In the genomic region with DNA sequence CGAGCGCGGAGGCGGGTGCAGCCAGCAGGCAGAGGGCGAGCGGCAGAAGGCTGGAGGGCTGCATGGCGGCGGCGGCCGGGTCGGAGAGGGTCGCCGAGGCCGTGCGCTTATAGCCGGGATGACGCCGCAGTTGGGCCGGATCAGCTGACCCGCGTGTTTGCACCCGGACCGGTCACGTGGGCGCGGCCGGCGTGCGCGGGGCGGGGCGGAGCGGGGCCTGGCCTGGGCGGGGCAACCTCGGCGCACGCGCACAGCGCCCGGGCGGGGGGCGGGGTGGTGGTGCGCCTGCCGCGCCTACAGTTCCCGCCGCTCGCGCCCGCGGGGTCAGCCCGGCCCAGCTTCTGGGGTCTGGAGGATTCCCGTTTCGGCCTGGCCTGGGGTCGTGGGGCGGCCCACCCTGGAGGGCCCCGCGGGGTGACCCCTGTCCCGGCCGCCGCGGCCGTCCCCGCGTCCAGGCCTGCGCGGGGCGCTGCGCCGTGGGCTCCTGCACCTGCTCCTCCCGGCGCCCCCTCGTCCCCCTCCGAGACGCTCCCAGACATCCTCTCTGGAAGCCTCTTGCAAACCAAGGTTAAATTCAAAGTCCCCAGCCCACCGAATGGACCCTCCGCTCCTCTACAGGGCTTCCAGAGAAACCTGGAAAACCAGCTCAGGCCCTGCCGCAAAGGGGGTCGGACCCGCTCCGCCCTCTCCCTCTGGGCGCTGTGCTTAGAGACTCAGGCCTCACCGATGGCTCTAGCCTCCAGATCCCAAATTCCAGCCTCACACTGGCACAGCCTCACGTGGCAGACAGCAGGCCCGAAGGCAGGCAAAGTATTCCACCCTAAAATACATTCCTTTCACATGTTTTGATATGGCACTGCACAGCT, we compare ENCODE assay signal across 8 cellular contexts. TPM values are rescaled to one million over a fixed set of nuclear protein-coding genes. Genes with fewer than 3 reads are reported as not detected.
DNase-seq lines count a peak whose midpoint lies in the region; ATAC-seq and TF ChIP-seq lines count a peak whose summit lies in the region.

A gene (minus strand): TSS at position 132 of the 866 bp plus-strand sequence. CDS start 68 bp downstream, at position 64.

- peak within 1 kb of the TSS; percentile 98 for H4K8ac ChIP-seq in trophoblast cell (ENCODE audit: low read depth, low read length)

- no peaks in the 10 kb centered on the region for H3K9me3 ChIP-seq in SU-DHL-6 (ENCODE audit: insufficient read depth, low read length)
- peaks cover 2% of the 10 kb centered on the region for H3K9me3 ChIP-seq in trophoblast cell (ENCODE audit: insufficient read depth, low read depth, low read length)
- no peaks in the 10 kb centered on the region for H3K9me3 ChIP-seq in tibial artery

- no peaks in the 10 kb centered on the region for H3F3A ChIP-seq in SU-DHL-6 (ENCODE audit: insufficient read depth)

- peak within 1 kb of the TSS; percentile 83 for H3K27ac Mint-ChIP-seq in activated naive CD8-positive, alpha-beta T cell treated with anti-CD3 and anti-CD28 coated beads for 36 hours

- DNase-seq in EL = peak; percentile 80
- DNase-seq in LHCN-M2 (ENCODE audit: low read depth) = peak; percentile 76
- DNase-seq in activated naive CD8-positive, alpha-beta T cell treated with anti-CD3 and anti-CD28 coated beads for 36 hours = peak; percentile 91
- DNase-seq in Right ventricle myocardium superior = peak; percentile 95
- peak; percentile 55 to 83 for DNase-seq in trophoblast cell
- DNase-seq in tibial artery = peak; percentile 86 to 94

- H3K4me1 ChIP-seq in trophoblast cell (ENCODE audit: control insufficient read depth in 1 of 2, insufficient read depth in 2 of 2, low read length in 2 of 2) (peaks cover 21 to 22% of the 10 kb centered on the region in 2 experiments), tibial artery (peaks cover 0 to 51% (median 43%) of the 10 kb centered on the region in 4 donors)

- H4K91ac ChIP-seq in trophoblast cell (ENCODE audit: low read depth, low read length) = peak within 1 kb of the TSS; percentile 92

- H2BK5ac ChIP-seq in trophoblast cell (ENCODE audit: low read depth, low read length, poor library complexity) = peak within 1 kb of the TSS; percentile 69

- peak within 1 kb of the TSS; percentile 67 for H2AK5ac ChIP-seq in trophoblast cell (ENCODE audit: low read length)

- peaks cover 20% of the 10 kb centered on the region for H3K4me1 Mint-ChIP-seq in activated naive CD8-positive, alpha-beta T cell treated with anti-CD3 and anti-CD28 coated beads for 36 hours

- TF ChIP-seq CTCF in SU-DHL-6 (IDR thresholded peaks at IDR 0.05; ENCODE audit: insufficient read depth, low read length, poor library complexity, severe bottlenecking) (peak; percentile 35), tibial artery (IDR thresholded peaks at IDR 0.05) (no peak)

- H3K4me3 Mint-ChIP-seq in activated naive CD8-positive, alpha-beta T cell treated with anti-CD3 and anti-CD28 coated beads for 36 hours = peak within 1 kb of the TSS; percentile 88

- peak within 1 kb of the TSS; percentile 74 for H3K9ac ChIP-seq in SU-DHL-6 (ENCODE audit: low read length)
- H3K9ac ChIP-seq in trophoblast cell (ENCODE audit: low read length) = peak within 1 kb of the TSS; percentile 67

- H3K9me2 ChIP-seq in SU-DHL-6 (replicated peaks; ENCODE audit: insufficient read depth, low read length) = no peaks in the 10 kb centered on the region

- peak within 1 kb of the TSS; percentile 93 for H2AFZ ChIP-seq in SU-DHL-6 (ENCODE audit: low read depth, low read length, severe bottlenecking)
- H2AFZ ChIP-seq in trophoblast cell (ENCODE audit: insufficient read depth, low read length, poor library complexity) = peak within 1 kb of the TSS; percentile 95

- ATAC-seq in GM21717 (IDR thresholded peaks at IDR 0.05; ENCODE audit: unreplicated experiment) (peak; percentile 56), Right ventricle myocardium superior (ENCODE audit: poor library complexity) (peak; percentile 83)

- H3K36me3 ChIP-seq in SU-DHL-6 (ENCODE audit: low read length) (no peaks in the 10 kb centered on the region), trophoblast cell (ENCODE audit: control insufficient read depth in 1 of 2, insufficient read depth in 2 of 2, low read length in 2 of 2) (peaks cover 19 to 20% of the 10 kb centered on the region in 2 experiments), tibial artery (peaks cover 9 to 27% (median 9%) of the 10 kb centered on the region in 3 donors)

- no CpG with 5 or more reads among the region's 85 CpGs for WGBS in trophoblast cell (ENCODE audit: extremely low coverage, insufficient coverage, insufficient read length)

- no peaks in the 10 kb centered on the region for H3K36me3 Mint-ChIP-seq in activated naive CD8-positive, alpha-beta T cell treated with anti-CD3 and anti-CD28 coated beads for 36 hours

- H2BK12ac ChIP-seq in trophoblast cell (ENCODE audit: low read length) = no peak within 1 kb of the TSS

- H3K27me3 ChIP-seq in SU-DHL-6 (ENCODE audit: low read length) (no peaks in the 10 kb centered on the region), trophoblast cell (ENCODE audit: insufficient read depth, low read length) (no peaks in the 10 kb centered on the region), tibial artery (no peaks in the 10 kb centered on the region)

- no peak within 1 kb of the TSS for H3K23ac ChIP-seq in trophoblast cell (ENCODE audit: low read length)

- H4K12ac ChIP-seq in trophoblast cell (ENCODE audit: low read depth, low read length) = peak within 1 kb of the TSS; percentile 93

- intact Hi-C loops in Right ventricle myocardium superior (cut with DNase I) = no loop called here
- intact Hi-C loops in tibial artery (cut with DNase I; ENCODE audit: low total_unique reads) = loop anchor here (2.0 kb wide), 1 partner anchor 61 kb away; no protein-coding TSS in a partner anchor

- peak within 1 kb of the TSS; percentile 94 for H3K14ac ChIP-seq in trophoblast cell (ENCODE audit: low read length)

- peak within 1 kb of the TSS; percentile 87 for H3K4ac ChIP-seq in trophoblast cell (ENCODE audit: low read depth, low read length)

- peak within 1 kb of the TSS; percentile 77 for H2BK120ac ChIP-seq in trophoblast cell (ENCODE audit: insufficient read depth, low read length, poor library complexity)

- no peak within 1 kb of the TSS for H3K27ac ChIP-seq in SU-DHL-6 (ENCODE audit: low read depth, low read length)
- H3K27ac ChIP-seq in trophoblast cell (ENCODE audit: low read depth, low read length) = no peak within 1 kb of the TSS
- H3K27ac ChIP-seq in tibial artery = peak within 1 kb of the TSS; percentile 92 to 93

- H3K79me2 ChIP-seq in SU-DHL-6 (ENCODE audit: insufficient read depth, low read length) (no peaks in the 10 kb centered on the region), trophoblast cell (ENCODE audit: control insufficient read depth, insufficient read depth, low read length, poor library complexity) (peaks cover 8% of the 10 kb centered on the region)

- H3K18ac ChIP-seq in trophoblast cell (ENCODE audit: low read length) = peak within 1 kb of the TSS; percentile 99

- H3K4me3 ChIP-seq in SU-DHL-6 (ENCODE audit: insufficient read depth, low read length, poor library complexity, severe bottlenecking) = peak within 1 kb of the TSS; percentile 86
- peak within 1 kb of the TSS; percentile 88 for H3K4me3 ChIP-seq in trophoblast cell (ENCODE audit: low read depth, low read length)
- peak within 1 kb of the TSS; percentile 85 to 98 for H3K4me3 ChIP-seq in tibial artery

- H3K9me3 Mint-ChIP-seq in activated naive CD8-positive, alpha-beta T cell treated with anti-CD3 and anti-CD28 coated beads for 36 hours = no peaks in the 10 kb centered on the region

- H4K20me1 ChIP-seq in SU-DHL-6 (ENCODE audit: low read depth, low read length) = no peaks in the 10 kb centered on the region

- peaks cover 11% of the 10 kb centered on the region for H3K79me1 ChIP-seq in trophoblast cell (ENCODE audit: low read length)

- no peaks in the 10 kb centered on the region for H3K27me3 Mint-ChIP-seq in activated naive CD8-positive, alpha-beta T cell treated with anti-CD3 and anti-CD28 coated beads for 36 hours

- H3K4me2 ChIP-seq in SU-DHL-6 (ENCODE audit: low read depth, low read length, poor library complexity, severe bottlenecking) (peak within 1 kb of the TSS; percentile 70), trophoblast cell (ENCODE audit: low read length) (peak within 1 kb of the TSS; percentile 97)

RNA-seq across cellular contexts. Expression of the gene that starts here (rescaled TPM):
- 448 and 475 TPM in 2 replicates for total RNA-seq in LHCN-M2 (2014; rRNA removed)
- 723 TPM for polyA plus RNA-seq in LHCN-M2 (2012)
- total RNA-seq in activated naive CD8-positive, alpha-beta T cell treated with anti-CD3 and anti-CD28 coated beads for 36 hours = 10 to 100 TPM; 40.9 to 43.0 TPM
- total RNA-seq in Right ventricle myocardium superior = 986 TPM
- polyA plus RNA-seq in trophoblast cell (2013) = 141 and 149 TPM in 2 replicates

Comparison
In these comparisons a context has a peak if more than half of its experiments do, and no peak if none do; other contexts are left out.
1. RNA of the gene that starts here (total RNA-seq): 986 TPM in Right ventricle myocardium superior (single experiment) and 448 to 475 TPM in LHCN-M2; 40.9 to 43.0 TPM in activated naive CD8-positive, alpha-beta T cell treated with anti-CD3 and anti-CD28 coated beads for 36 hours; every median in the first group is over 10 times any median in the second.
2. H3K27ac ChIP-seq: peak in tibial artery (2 of 2); none in SU-DHL-6 (single experiment) and trophoblast cell (single experiment).
3. Peak in every context shown above with its lines, with median percentiles within 50 percentile points of each other: DNase-seq and H3K4me3 ChIP-seq.